In genomic region chr7:155106356-155106755, GRCh38 we compare ENCODE assay signal across 25 cellular contexts. TPM values are rescaled to one million over a fixed set of nuclear protein-coding genes. Genes with fewer than 3 reads are reported as not detected.
DNase-seq lines count a peak whose midpoint lies in the region; TF ChIP-seq lines count a peak whose summit lies in the region.
"Had no signal": no experiment of that assay in that cellular context is flagged by ENCODE, and none has a peak within 500 bp of the region (broad histone marks: within the 10 kb centered on the region; RNA-seq: fewer than 3 reads in every experiment).

No MANE protein-coding gene starts in this region.

- no peak overlapping the region for H2BK120ac ChIP-seq in mesendoderm (ENCODE audit: low read depth, low read length)
- H2BK120ac ChIP-seq in neuronal stem cell (ENCODE audit: low read depth, low read length) = no peak overlapping the region

- H4K5ac ChIP-seq in mesendoderm (ENCODE audit: low read length) = no peak overlapping the region

- H3K4ac ChIP-seq in mesendoderm (ENCODE audit: low read depth, low read length) (no peak overlapping the region), neuronal stem cell (ENCODE audit: low read length) (no peak overlapping the region)

- no peak overlapping the region for H3K4me3 ChIP-seq in BLaER1 treated with 17β-estradiol and CSF1 and Interleukin-3, amounts not matched to agents 10 nM and 100 nM
- no peak overlapping the region for H3K4me3 ChIP-seq in mesendoderm (ENCODE audit: low read length)
- no peak overlapping the region for H3K4me3 ChIP-seq in neuronal stem cell (ENCODE audit: low read length in 2 of 2)
- no peak overlapping the region for H3K4me3 ChIP-seq in Karpas-422 (ENCODE audit: low read length)

- H3K4me1 ChIP-seq in BLaER1 treated with 17β-estradiol and CSF1 and Interleukin-3, amounts not matched to agents 10 nM and 100 nM = peaks cover 0 to 81% (median 66%) of the 10 kb centered on the region in 10 experiments; a peak in 16 of 20 replicates
- H3K4me1 ChIP-seq in mesendoderm (ENCODE audit: control insufficient read depth, low read depth, low read length) (peaks cover 3% of the 10 kb centered on the region), neuronal stem cell (ENCODE audit: control insufficient read depth in 2 of 2, insufficient read depth in 1 of 2, low read depth in 1 of 2, low read length in 2 of 2) (peaks cover 0 to 17% of the 10 kb centered on the region in 2 donors), Karpas-422 (ENCODE audit: low read length) (no peaks in the 10 kb centered on the region)
- H3K4me1 ChIP-seq: BE2C had no signal

- H3K9ac ChIP-seq in BLaER1 treated with 17β-estradiol and CSF1 and Interleukin-3, amounts not matched to agents 10 nM and 100 nM = no peak overlapping the region
- H3K9ac ChIP-seq in mesendoderm (ENCODE audit: low read length) (no peak overlapping the region), neuronal stem cell (ENCODE audit: low read depth, low read length, poor library complexity) (peak overlapping the region; percentile 24), Karpas-422 (ENCODE audit: low read length) (no peak overlapping the region)

- H3K36me3 ChIP-seq in BLaER1 treated with 17β-estradiol and CSF1 and Interleukin-3, amounts not matched to agents 10 nM and 100 nM = no peaks in the 10 kb centered on the region
- H3K36me3 ChIP-seq in mesendoderm (ENCODE audit: control insufficient read depth, insufficient read depth, low read length) (no peaks in the 10 kb centered on the region), neuronal stem cell (replicated peaks in 1 of 2; ENCODE audit: control insufficient read depth in 2 of 2, insufficient read depth in 2 of 2, low read length in 2 of 2) (no peaks in the 10 kb centered on the region), Karpas-422 (ENCODE audit: insufficient read depth, low read length) (no peaks in the 10 kb centered on the region)
- H3K36me3 ChIP-seq: BE2C had no signal

- no peak overlapping the region for H2BK12ac ChIP-seq in neuronal stem cell (ENCODE audit: low read length)

- no peak overlapping the region for H3K18ac ChIP-seq in mesendoderm (ENCODE audit: low read length)
- H3K18ac ChIP-seq in neuronal stem cell (ENCODE audit: low read length) = no peak overlapping the region

- no peak overlapping the region for H3K27ac Mint-ChIP-seq in mesothelial cell of epicardium
- H3K27ac Mint-ChIP-seq: CD4-positive, alpha-beta memory T cell; CD4-positive, CD25-positive, alpha-beta regulatory T cell; CD8-positive, alpha-beta memory T cell had no signal

- no peak overlapping the region for H3K4me3 Mint-ChIP-seq in mesothelial cell of epicardium
- H3K4me3 Mint-ChIP-seq: CD14-positive monocyte; CD4-positive, alpha-beta memory T cell; CD4-positive, CD25-positive, alpha-beta regulatory T cell; CD8-positive, alpha-beta memory T cell had no signal

- no peaks in the 10 kb centered on the region for H3K36me3 Mint-ChIP-seq in mesothelial cell of epicardium
- H3K36me3 Mint-ChIP-seq: CD14-positive monocyte; CD4-positive, alpha-beta memory T cell; CD4-positive, CD25-positive, alpha-beta regulatory T cell; CD8-positive, alpha-beta memory T cell had no signal

- no peaks in the 10 kb centered on the region for H3K9me2 ChIP-seq in Karpas-422 (replicated peaks; ENCODE audit: insufficient read depth, low read length)

- H3K4me1 Mint-ChIP-seq in mesothelial cell of epicardium = peaks cover 3% of the 10 kb centered on the region
- H3K4me1 Mint-ChIP-seq: CD14-positive monocyte; CD4-positive, alpha-beta memory T cell; CD4-positive, CD25-positive, alpha-beta regulatory T cell; CD8-positive, alpha-beta memory T cell had no signal

- no peak overlapping the region for H4K91ac ChIP-seq in neuronal stem cell (ENCODE audit: low read depth, low read length, poor library complexity)

- no CpG with 5 or more reads among the region's 5 CpGs for WGBS in mesendoderm (ENCODE audit: extremely low coverage, insufficient coverage, low lambda C conversion rate)
- no CpG with 5 or more reads among the region's 5 CpGs for WGBS in neuronal stem cell (ENCODE audit: extremely low coverage in 2 of 2, insufficient read length in 2 of 2, insufficient replicate concordance in 1 of 2), 2 donors

- no peak overlapping the region for H3K14ac ChIP-seq in neuronal stem cell (ENCODE audit: low read length)

- H3K23ac ChIP-seq in mesendoderm (ENCODE audit: low read length) (no peak overlapping the region), neuronal stem cell (ENCODE audit: low read depth, low read length, poor library complexity) (no peak overlapping the region)

- H3K79me1 ChIP-seq in mesendoderm (ENCODE audit: low read length) (no peaks in the 10 kb centered on the region), neuronal stem cell (ENCODE audit: low read depth, low read length) (no peaks in the 10 kb centered on the region)

- H4K8ac ChIP-seq in mesendoderm (ENCODE audit: low read depth, low read length) (no peak overlapping the region), neuronal stem cell (ENCODE audit: low read depth, low read length) (peak overlapping the region; percentile 95)

- H2AK5ac ChIP-seq in mesendoderm (ENCODE audit: low read length) (no peak overlapping the region), neuronal stem cell (ENCODE audit: low read depth, low read length) (no peak overlapping the region)

- peak overlapping the region in 6 of 11 experiments; percentile 68 to 90 (median 82); a peak in 10 of 22 replicates for H3K4me2 ChIP-seq in BLaER1 treated with 17β-estradiol and CSF1 and Interleukin-3, amounts not matched to agents 10 nM and 100 nM
- no peak overlapping the region for H3K4me2 ChIP-seq in mesendoderm (ENCODE audit: low read length)
- H3K4me2 ChIP-seq in neuronal stem cell (ENCODE audit: insufficient read depth, low read length, poor library complexity, severe bottlenecking) = no peak overlapping the region
- H3K4me2 ChIP-seq in Karpas-422 (ENCODE audit: low read depth, low read length, poor library complexity, severe bottlenecking) = no peak overlapping the region

- TF ChIP-seq CTCF in mesothelial cell of epicardium (IDR thresholded peaks at IDR 0.05; ENCODE audit: unreplicated experiment) = no peak

- H3K79me2 ChIP-seq in mesendoderm (ENCODE audit: control insufficient read depth, insufficient read depth, low read length) (no peaks in the 10 kb centered on the region), Karpas-422 (ENCODE audit: low read length) (no peaks in the 10 kb centered on the region)

- H3K27me3 ChIP-seq in BLaER1 treated with 17β-estradiol and CSF1 and Interleukin-3, amounts not matched to agents 10 nM and 100 nM = no peaks in the 10 kb centered on the region
- H3K27me3 ChIP-seq in mesendoderm (ENCODE audit: insufficient read depth, low read length, poor library complexity) (no peaks in the 10 kb centered on the region), neuronal stem cell (ENCODE audit: control insufficient read depth in 3 of 3, insufficient read depth in 3 of 3, low read depth in 1 of 3, low read length in 3 of 3) (peaks cover 0 to 26% (median 2%) of the 10 kb centered on the region in 3 experiments), Karpas-422 (ENCODE audit: low read length) (no peaks in the 10 kb centered on the region)

- no peak overlapping the region for H3K27ac ChIP-seq in BLaER1 treated with 17β-estradiol and CSF1 and Interleukin-3, amounts not matched to agents 10 nM and 100 nM
- no peak overlapping the region for H3K27ac ChIP-seq in mesendoderm (ENCODE audit: low read depth, low read length)
- H3K27ac ChIP-seq in neuronal stem cell (replicated peaks; ENCODE audit: low read length) = no peak overlapping the region
- no peak overlapping the region for H3K27ac ChIP-seq in Karpas-422 (ENCODE audit: low read length)

- H2BK15ac ChIP-seq in mesendoderm (replicated peaks; ENCODE audit: low read depth) (no peak overlapping the region), neuronal stem cell (ENCODE audit: low read length) (no peak overlapping the region)

- peak overlapping the region; percentile 34 for H3K56ac ChIP-seq in mesendoderm (ENCODE audit: low read length)

- no peaks in the 10 kb centered on the region for H3K9me3 Mint-ChIP-seq in mesothelial cell of epicardium
- H3K9me3 Mint-ChIP-seq: CD4-positive, alpha-beta memory T cell; CD4-positive, CD25-positive, alpha-beta regulatory T cell; CD8-positive, alpha-beta memory T cell had no signal

- no peaks in the 10 kb centered on the region for H4K20me1 ChIP-seq in BLaER1 treated with 17β-estradiol and CSF1 and Interleukin-3, amounts not matched to agents 10 nM and 100 nM
- H4K20me1 ChIP-seq in Karpas-422 (ENCODE audit: insufficient read depth, low read depth, low read length) = no peaks in the 10 kb centered on the region

- H2BK5ac ChIP-seq in mesendoderm (ENCODE audit: low read length) (peak overlapping the region; percentile 78), neuronal stem cell (ENCODE audit: low read length) (no peak overlapping the region)

- no peaks in the 10 kb centered on the region for H3K9me3 ChIP-seq in BLaER1 treated with 17β-estradiol and CSF1 and Interleukin-3, amounts not matched to agents 10 nM and 100 nM (replicated peaks in 1 of 11)
- H3K9me3 ChIP-seq in neuronal stem cell (replicated peaks in 1 of 2; ENCODE audit: control insufficient read depth in 2 of 2, insufficient read depth in 1 of 2, low read depth in 1 of 2, low read length in 2 of 2) (peaks cover 0 to 2% of the 10 kb centered on the region in 2 donors), Karpas-422 (ENCODE audit: low read length) (no peaks in the 10 kb centered on the region)
- H3K9me3 ChIP-seq: BE2C had no signal

- peaks cover 31% of the 10 kb centered on the region for H3K27me3 Mint-ChIP-seq in mesothelial cell of epicardium (ENCODE audit: low read depth)

- H2AFZ ChIP-seq in neuronal stem cell (ENCODE audit: low read length) = no peak overlapping the region
- no peak overlapping the region for H2AFZ ChIP-seq in Karpas-422 (ENCODE audit: low read length)

- DNase-seq in cerebellar cortex (ENCODE audit: low spot score) = peak; percentile 67
- DNase-seq in mesendoderm = no peak
- no peak for DNase-seq in neuronal stem cell (ENCODE audit: low spot score)
- no peak for DNase-seq in Karpas-422
- no peak for DNase-seq in mesothelial cell of epicardium (ENCODE audit: low spot score in 2 of 2, unreplicated experiment in 2 of 2)
- no peak for DNase-seq in activated CD4-positive, alpha-beta T cell treated with anti-CD3 and anti-CD28 coated beads for 48 hours
- DNase-seq in kidney tubule cell (ENCODE audit: low spot score) = no peak
- DNase-seq: 8988T; ACHN; BE2C; CD4-positive, alpha-beta memory T cell; CD4-positive, CD25-positive, alpha-beta regulatory T cell; CD8-positive, alpha-beta memory T cell; DMS 273 treated with DMSO at 0.1 percent for 48 hours; DMS153; DMS53; DMS79; DND-41; EL; GF-D8 had no signal

RNA-seq across cellular contexts. Expression of gene HTR5A, which starts 36.2 kb away (rescaled TPM):
- not detected for polyA plus RNA-seq in mesendoderm (2013, experiment 1 of 2)
- polyA plus RNA-seq in mesendoderm (2013, experiment 2 of 2) = under 0.01 TPM
- polyA plus RNA-seq in neuronal stem cell (2013, experiment 1 of 2) = not detected
- not detected for polyA plus RNA-seq in neuronal stem cell (2013, experiment 2 of 2)
- not detected in 2 replicates for total RNA-seq in Karpas-422 (2014; rRNA removed; shearing (Covaris generic); ENCODE audit: low replicate concordance)
- total RNA-seq in mesothelial cell of epicardium = not detected in 3 replicates
- total RNA-seq: A673; CD4-positive, alpha-beta memory T cell; CD4-positive, CD25-positive, alpha-beta regulatory T cell; CD8-positive, alpha-beta memory T cell; Daoy had no signal
- polyA plus RNA-seq: AG04450; CD14-positive monocyte; CD4-positive, alpha-beta memory T cell; CD4-positive, CD25-positive, alpha-beta regulatory T cell; CD8-positive, alpha-beta memory T cell had no signal

Comparison
In these comparisons a context has a peak if more than half of its experiments do, and no peak if none do; other contexts are left out.
1. H3K4me2 ChIP-seq: peak in BLaER1 treated with 17β-estradiol and CSF1 and Interleukin-3, amounts not matched to agents 10 nM and 100 nM (6 of 11); none in mesendoderm (single experiment), neuronal stem cell (single experiment) and Karpas-422 (single experiment).